In the genomic region with DNA sequence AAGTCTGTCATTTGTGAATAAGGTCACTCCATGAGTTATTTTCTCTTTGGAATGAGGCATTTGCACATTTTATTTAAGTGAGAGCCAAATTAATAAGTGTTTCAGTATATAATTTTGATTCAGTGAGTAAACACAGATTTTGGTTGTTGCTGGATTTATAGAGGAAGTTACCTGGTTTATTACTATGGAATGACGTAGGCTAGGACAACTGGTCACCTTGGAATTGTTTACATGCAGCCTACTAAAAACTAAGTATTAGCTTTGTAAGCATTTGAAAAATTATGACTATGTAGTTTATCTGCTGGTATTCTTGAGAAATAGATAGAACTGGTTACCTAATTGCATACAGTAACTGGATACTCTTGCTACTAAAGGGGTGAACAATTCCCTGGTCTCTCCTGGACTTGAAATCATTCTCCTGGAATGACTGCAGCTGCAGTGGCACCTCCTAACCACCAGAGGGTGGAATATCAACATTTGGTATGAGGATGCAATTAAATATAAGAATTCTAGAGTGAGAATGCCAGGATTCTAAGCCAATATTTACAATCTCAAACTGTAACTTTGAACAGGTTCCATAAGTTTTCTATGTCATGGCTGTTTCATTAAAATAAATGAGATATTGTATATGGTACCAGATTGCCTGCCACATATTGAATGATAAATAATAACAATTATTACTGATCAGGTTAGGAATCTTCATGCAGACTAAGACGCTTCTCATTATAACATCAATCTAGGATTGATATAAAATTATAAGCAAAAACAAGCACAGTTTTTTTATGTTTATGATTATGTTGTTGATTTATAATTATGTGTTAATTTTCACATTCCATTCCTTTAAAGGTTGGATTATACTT, we compare ENCODE assay signal across 8 cellular contexts. TPM values are rescaled to one million over a fixed set of nuclear protein-coding genes. Genes with fewer than 3 reads are reported as not detected.
DNase-seq lines count a peak whose midpoint lies in the region; ATAC-seq and TF ChIP-seq lines count a peak whose summit lies in the region.

No MANE protein-coding gene starts in this region.

- no peak overlapping the region for H3K4me3 Mint-ChIP-seq in neural crest cell

- H3K4me1 Mint-ChIP-seq in neural crest cell = no peaks in the 10 kb centered on the region

- no peaks in the 10 kb centered on the region for H3K36me3 Mint-ChIP-seq in neural crest cell (ENCODE audit: low read depth)

- ATAC-seq in GM21447 (IDR thresholded peaks at IDR 0.05; ENCODE audit: unreplicated experiment) = no peak

- peak; percentile 92 for TF ChIP-seq CTCF in neural crest cell (conservative IDR thresholded peaks at IDR 0.05)

- no peak overlapping the region for H3K27ac Mint-ChIP-seq in neural crest cell (ENCODE audit: unreplicated experiment)

- DNase-seq in NCI-H1417 (lab: John Stamatoyannopoulos, UW) (peak; percentile 46 to 81 (median 50)), NCI-H1417 treated with DMSO at 0.1 percent for 48 hours (lab: John Stamatoyannopoulos, UW) (no peak), HS-5 (ENCODE audit: low read depth) (peak; percentile 34), SK-MEL-5 (ENCODE audit: low read depth, low spot score) (peak; percentile 68), epidermal melanocyte (ENCODE audit: insufficient read length, low spot score) (peak; percentile 38), neural crest cell (ENCODE audit: low read depth, low spot score) (peak; percentile 61), kidney glomerular epithelial cell (lab: John Stamatoyannopoulos, UW) (no peak)

- in situ Hi-C loops in SK-MEL-5 (cut with HindIII; ENCODE audit: low pct_unique_long_range_greater_than_20kb, low sequenced_read_pairs) = no loop called here

- no peaks in the 10 kb centered on the region for H3K27me3 Mint-ChIP-seq in neural crest cell (ENCODE audit: low read depth)

- peaks cover 6% of the 10 kb centered on the region for H3K9me3 Mint-ChIP-seq in neural crest cell

RNA-seq across cellular contexts. Expression of a gene that starts 3.5 kb away (rescaled TPM):
- not detected in 2 replicates for total RNA-seq in SK-MEL-5 (2014; rRNA removed; shearing (Covaris generic))
- polyA plus RNA-seq in SK-MEL-5 (2015; cell fraction: cytosol; rRNA removed) = not detected in 2 replicates
- not detected in 2 replicates for polyA plus RNA-seq in SK-MEL-5 (2015; cell fraction: nucleus; rRNA removed)
- not detected in 2 replicates for total RNA-seq in neural crest cell

RNA-seq across cellular contexts. Expression of a gene that starts 7.5 kb away (rescaled TPM):
- total RNA-seq in SK-MEL-5 (2014; rRNA removed; shearing (Covaris generic)) = not detected in 2 replicates
- not detected in 2 replicates for polyA plus RNA-seq in SK-MEL-5 (2015; cell fraction: cytosol; rRNA removed)
- not detected in 2 replicates for polyA plus RNA-seq in SK-MEL-5 (2015; cell fraction: nucleus; rRNA removed)
- not detected in 2 replicates for total RNA-seq in neural crest cell

RNA-seq across cellular contexts. Expression of a gene that starts 20.8 kb away (rescaled TPM):
- total RNA-seq in SK-MEL-5 (2014; rRNA removed; shearing (Covaris generic)) = not detected in 2 replicates
- not detected in 2 replicates for polyA plus RNA-seq in SK-MEL-5 (2015; cell fraction: cytosol; rRNA removed)
- not detected in 2 replicates for polyA plus RNA-seq in SK-MEL-5 (2015; cell fraction: nucleus; rRNA removed)
- not detected in 2 replicates for total RNA-seq in neural crest cell

RNA-seq across cellular contexts. Expression of a gene that starts 31.1 kb away (rescaled TPM):
- not detected in 2 replicates for total RNA-seq in SK-MEL-5 (2014; rRNA removed; shearing (Covaris generic))
- not detected in 2 replicates for polyA plus RNA-seq in SK-MEL-5 (2015; cell fraction: cytosol; rRNA removed)
- not detected in 2 replicates for polyA plus RNA-seq in SK-MEL-5 (2015; cell fraction: nucleus; rRNA removed)
- total RNA-seq in neural crest cell = not detected in 2 replicates

RNA-seq across cellular contexts. Expression of a gene that starts 51.6 kb away (rescaled TPM):
- total RNA-seq in SK-MEL-5 (2014; rRNA removed; shearing (Covaris generic)) = not detected in 2 replicates
- not detected in 2 replicates for polyA plus RNA-seq in SK-MEL-5 (2015; cell fraction: cytosol; rRNA removed)
- not detected in 2 replicates for polyA plus RNA-seq in SK-MEL-5 (2015; cell fraction: nucleus; rRNA removed)
- not detected in 2 replicates for total RNA-seq in neural crest cell

Comparison
In these comparisons a context has a peak if more than half of its experiments do, and no peak if none do; other contexts are left out.
1. DNase-seq: peak in NCI-H1417 (3 of 3), HS-5 (single experiment), SK-MEL-5 (single experiment), epidermal melanocyte (single experiment) and neural crest cell (single experiment); none in NCI-H1417 treated with DMSO at 0.1 percent for 48 hours (single experiment) and kidney glomerular epithelial cell (single experiment).